In genomic region chr7:121202834-121203233, GRCh38 we compare ENCODE assay signal across 27 cellular contexts.
A peak's percentile ranks its signal among the peaks of the same experiment; 100 is the strongest.
DNase-seq lines count a peak whose midpoint lies in the region; ATAC-seq and TF ChIP-seq lines count a peak whose summit lies in the region.
"Had no signal": no experiment of that assay in that cellular context is flagged by ENCODE, and none has a peak within 500 bp of the region (broad histone marks: within the 10 kb centered on the region; RNA-seq: fewer than 3 reads in every experiment).

No MANE protein-coding gene starts in this region.

- peaks cover 38% of the 10 kb centered on the region for H3K4me1 Mint-ChIP-seq in memory B cell

- peak overlapping the region; percentile 73 for H3K27ac Mint-ChIP-seq in memory B cell
- H3K27ac Mint-ChIP-seq: activated naive CD4-positive, alpha-beta T cell treated with anti-CD3 and anti-CD28 coated beads for 36 hours; T-helper 2 cell treated with Interferon-gamma antibody and Interleukin-4, amounts not matched to agents 5 μg/mL and 100 μg/mL, for 36 hours had no signal

- DNase-seq in AG10803 (ENCODE audit: low read depth) (peak; percentile 16), NCI-H82 treated with DMSO at 0.1 percent for 48 hours (lab: John Stamatoyannopoulos, UW; ENCODE audit: unreplicated experiment) (peak; percentile 94), memory B cell (ENCODE audit: low spot score in 2 of 2) (no peak), OCI-M1 (lab: John Stamatoyannopoulos, UW) (no peak)
- DNase-seq: activated CD4-positive, alpha-beta T cell treated with anti-CD3 and anti-CD28 coated beads, Interleukin-2, amount 50 U/mL, for 1 hour; activated naive CD4-positive, alpha-beta T cell treated with anti-CD3 and anti-CD28 coated beads for 36 hours; activated T-cell treated with anti-CD3 and anti-CD28 coated beads, Interleukin-2, amount 50 U/mL, for 4 hours; amygdala; BE2C; DMS79; effector CD4-positive, alpha-beta T cell; heart left ventricle; kidney glomerular epithelial cell; MV-4-11; NCI-H1694; NK-92 treated with Interleukin-12 subunit alpha and Interleukin-12 subunit beta, amount 100 ng/mL, for 24 hours; PC-9; posterior cingulate gyrus; SHP77; sigmoid colon had no signal

- no peak for TF ChIP-seq CTCF in AG10803 (conservative IDR thresholded peaks at IDR 0.05; ENCODE audit: low read length)

- peaks cover 4% of the 10 kb centered on the region for H3K9me3 Mint-ChIP-seq in memory B cell
- H3K9me3 Mint-ChIP-seq: activated naive CD4-positive, alpha-beta T cell treated with anti-CD3 and anti-CD28 coated beads for 36 hours; activated T-cell treated with anti-CD3 and anti-CD28 coated beads, Interleukin-2, amount 50 U/mL, for 4 hours; T-helper 2 cell treated with Interferon-gamma antibody and Interleukin-4, amounts not matched to agents 5 μg/mL and 100 μg/mL, for 36 hours had no signal

- no peak overlapping the region for H3K4me3 ChIP-seq in AG10803 (ENCODE audit: low read length)
- H3K4me3 ChIP-seq: A549, heart left ventricle, PC-9, sigmoid colon, tibial nerve had no signal

- H3K36me3 Mint-ChIP-seq in memory B cell = peaks cover 19% of the 10 kb centered on the region

- ATAC-seq in GM18520 (IDR thresholded peaks at IDR 0.05; ENCODE audit: unreplicated experiment) (peak; percentile 41), memory B cell (ENCODE audit: low read depth) (no peak), GM21528 (IDR thresholded peaks at IDR 0.05; ENCODE audit: low FRiP score, unreplicated experiment) (no peak), GM21786 (IDR thresholded peaks at IDR 0.05; ENCODE audit: unreplicated experiment) (no peak), HG03571 (IDR thresholded peaks at IDR 0.05; ENCODE audit: unreplicated experiment) (no peak)
- ATAC-seq: A549; activated T-cell treated with anti-CD3 and anti-CD28 coated beads, Interleukin-2, amount 50 U/mL, for 4 hours; heart left ventricle had no signal

- H3K4me3 Mint-ChIP-seq in memory B cell = no peak overlapping the region
- H3K4me3 Mint-ChIP-seq: activated naive CD4-positive, alpha-beta T cell treated with anti-CD3 and anti-CD28 coated beads for 36 hours; activated T-cell treated with anti-CD3 and anti-CD28 coated beads, Interleukin-2, amount 50 U/mL, for 4 hours; T-helper 2 cell treated with Interferon-gamma antibody and Interleukin-4, amounts not matched to agents 5 μg/mL and 100 μg/mL, for 36 hours had no signal

- no peaks in the 10 kb centered on the region for H3K27me3 Mint-ChIP-seq in memory B cell

Comparison
In these comparisons a context has a peak if more than half of its experiments do, and no peak if none do; other contexts are left out.
1. DNase-seq: peak in AG10803 (single experiment) and NCI-H82 treated with DMSO at 0.1 percent for 48 hours (single experiment); none in memory B cell (0 of 2) and OCI-M1 (single experiment).